ENCODE assay signal across 24 cellular contexts in genomic region chr5:59089767-59090166, GRCh38.
DNase-seq lines count a peak whose midpoint lies in the region; ATAC-seq, FAIRE-seq and TF ChIP-seq lines count a peak whose summit lies in the region.
"Had no signal": no experiment of that assay in that cellular context is flagged by ENCODE, and none has a peak within 500 bp of the region (broad histone marks: within the 10 kb centered on the region; RNA-seq: fewer than 3 reads in every experiment).

No MANE protein-coding gene starts in this region.

- no peak overlapping the region for H3K9ac ChIP-seq in smooth muscle cell (ENCODE audit: low read depth)

- no peak overlapping the region for H3K27ac ChIP-seq in smooth muscle cell (ENCODE audit: low read depth)
- no peak overlapping the region for H3K27ac ChIP-seq in foreskin keratinocyte
- H3K27ac ChIP-seq: 22Rv1 had no signal

- H3K27me3 ChIP-seq in smooth muscle cell (ENCODE audit: low read depth) (no peaks in the 10 kb centered on the region), foreskin keratinocyte (no peaks in the 10 kb centered on the region)

- H3K4me3 ChIP-seq in fibroblast of pulmonary artery (replicated peaks; ENCODE audit: low read depth, low read length) (no peak overlapping the region), smooth muscle cell (no peak overlapping the region)
- H3K4me3 ChIP-seq: HAP-1 had no signal

- no peaks in the 10 kb centered on the region for H3K4me1 ChIP-seq in smooth muscle cell (ENCODE audit: low read depth)
- peaks cover 3% of the 10 kb centered on the region for H3K4me1 ChIP-seq in foreskin keratinocyte
- H3K4me1 ChIP-seq: HAP-1 had no signal

- no peaks in the 10 kb centered on the region for H4K20me1 ChIP-seq in smooth muscle cell (ENCODE audit: low read depth)

- H2AFZ ChIP-seq in smooth muscle cell (ENCODE audit: low read depth) = no peak overlapping the region

- peak; percentile 41 for FAIRE-seq in islet of Langerhans (lab: Jason Lieb, UNC)
- FAIRE-seq: A204.1, GM12891, H54 had no signal

- ATAC-seq in left ventricle myocardium superior (peak; percentile 36), left cardiac atrium (no peak), foreskin keratinocyte (no peak)
- ATAC-seq in stimulated activated naive CD8-positive, alpha-beta T cell treated with anti-CD3 and anti-CD28 coated beads, Interleukin-15, Interleukin-2, amounts not matched to agents 100 U/mL and 50 U/mL, for 24 hours = no peak

- H3K4me2 ChIP-seq in smooth muscle cell = peak overlapping the region; percentile 16

- TF ChIP-seq CTCF in fibroblast of pulmonary artery (IDR thresholded peaks at IDR 0.05; ENCODE audit: low read length, missing control alignments) (no peak), smooth muscle cell (IDR thresholded peaks at IDR 0.05; ENCODE audit: borderline replicate concordance, insufficient read depth, poor library complexity, severe bottlenecking) (no peak), foreskin keratinocyte (conservative IDR thresholded peaks at IDR 0.05) (no peak)

- no peaks in the 10 kb centered on the region for H3F3A ChIP-seq in smooth muscle cell (ENCODE audit: low read depth)

- intact Hi-C loops in left ventricle myocardium superior (cut with micrococcal nuclease) (no loop called here), left cardiac atrium (cut with DNase I) (loop anchor here in 1 of 2 donors (5.0 to 10.0 kb wide), 2 partner anchors 52 to 75 kb away; no protein-coding TSS in a partner anchor)

- H3K36me3 ChIP-seq in smooth muscle cell (ENCODE audit: low read depth) = no peaks in the 10 kb centered on the region
- H3K36me3 ChIP-seq: HAP-1 had no signal

- no peaks in the 10 kb centered on the region for H3K79me2 ChIP-seq in smooth muscle cell (ENCODE audit: low read depth)

- no peak for DNase-seq in left ventricle myocardium superior
- DNase-seq in left cardiac atrium = no peak
- peak; percentile 38 for DNase-seq in fibroblast of pulmonary artery (ENCODE audit: low read depth)
- DNase-seq in smooth muscle cell (lab: John Stamatoyannopoulos, UW; ENCODE audit: unreplicated experiment) = no peak
- no peak for DNase-seq in stimulated activated naive CD8-positive, alpha-beta T cell treated with anti-CD3 and anti-CD28 coated beads, Interleukin-15, Interleukin-2, amounts not matched to agents 100 U/mL and 50 U/mL, for 24 hours
- no peak for DNase-seq in stimulated activated CD4-positive, alpha-beta T cell treated with anti-CD3 and anti-CD28 coated beads, Interleukin-2, amount 100 ng/mL, for 48 hours
- no peak for DNase-seq in foreskin keratinocyte
- DNase-seq: ACHN; AML-193; C1 segment of cervical spinal cord; Calu3; CD4-positive, alpha-beta memory T cell; COR-L47; DMS53; DMS79 treated with DMSO at 0.1 percent for 48 hours; GF-D8; GOT3; HFFc6 had no signal

- 56% methylated on average over 3 of the region's 3 CpGs for WGBS in smooth muscle cell (ENCODE audit: low lambda C conversion rate)

- H3K9me3 ChIP-seq in smooth muscle cell (replicated peaks; ENCODE audit: low read depth) = no peaks in the 10 kb centered on the region
- H3K9me3 ChIP-seq: HAP-1 had no signal
